Comparison of ENCODE assay signal across 8 cellular contexts in the genomic region with DNA sequence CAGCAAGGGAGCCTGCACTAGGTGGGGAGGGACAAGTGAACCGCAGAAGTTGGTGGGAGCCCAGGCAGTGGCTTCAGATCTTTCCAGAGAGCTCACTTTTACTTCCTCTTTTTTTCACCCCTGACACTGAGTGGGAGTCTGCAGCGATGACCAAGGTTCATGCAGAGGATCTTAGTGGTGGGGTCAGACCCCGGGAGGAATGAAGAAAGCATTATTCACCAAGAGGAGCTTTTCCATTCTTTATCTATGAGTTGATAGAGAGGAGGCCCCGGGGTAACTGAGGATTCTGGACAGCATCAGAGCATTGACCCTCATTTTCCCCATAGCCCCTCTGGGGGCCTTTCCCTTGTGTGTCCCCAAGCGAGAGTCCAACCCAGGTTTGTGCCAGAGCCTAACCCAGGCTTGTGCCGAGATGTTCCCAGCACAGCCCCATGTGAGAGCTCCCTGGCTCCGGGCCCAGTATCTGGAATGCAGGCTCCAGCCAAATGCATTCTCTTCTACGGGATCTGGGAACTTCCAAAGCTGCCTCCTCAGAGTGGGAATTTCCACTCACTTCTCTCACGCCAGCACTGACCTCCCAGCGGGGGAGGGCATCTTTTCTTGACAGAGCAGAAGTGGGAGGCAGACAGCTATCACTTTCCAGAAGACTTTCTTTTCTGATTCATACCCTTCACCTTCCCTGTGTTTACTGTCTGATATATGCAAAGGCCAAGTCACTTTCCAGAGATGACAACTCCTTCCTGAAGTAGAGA. TPM values are rescaled to one million over a fixed set of nuclear protein-coding genes. Genes with fewer than 3 reads are reported as not detected.
DNase-seq lines count a peak whose midpoint lies in the region; ATAC-seq and TF ChIP-seq lines count a peak whose summit lies in the region.

No MANE protein-coding gene starts in this region.

- no peaks in the 10 kb centered on the region for H3K9me3 ChIP-seq in mammary epithelial cell (replicated peaks; ENCODE audit: insufficient read depth, low read length)
- H3K9me3 ChIP-seq in left ventricle myocardium inferior (replicated peaks) = no peaks in the 10 kb centered on the region
- no peaks in the 10 kb centered on the region for H3K9me3 ChIP-seq in sigmoid colon

- TF ChIP-seq EP300 in sigmoid colon (IDR thresholded peaks at IDR 0.05) = peak in 3 of 4 donors; percentile 18 to 93 (median 69)

- TF ChIP-seq POLR2A in sigmoid colon (IDR thresholded peaks at IDR 0.05) = no peak

- H3K4me1 ChIP-seq in mammary epithelial cell (ENCODE audit: insufficient read depth, low read length) = no peaks in the 10 kb centered on the region
- peaks cover 94% of the 10 kb centered on the region for H3K4me1 ChIP-seq in left ventricle myocardium inferior
- peaks cover 0 to 96% (median 86%) of the 10 kb centered on the region in 4 donors for H3K4me1 ChIP-seq in sigmoid colon

- no peak overlapping the region for H3K4me3 Mint-ChIP-seq in MCF 10A (ENCODE audit: unreplicated experiment)
- no peak overlapping the region for H3K4me3 Mint-ChIP-seq in activated T-helper 17 cell treated with anti-CD3 and anti-CD28 coated beads, Interleukin-2, amount 50 U/mL, for 72 hours

- no peak for TF ChIP-seq CTCF in MCF 10A (IDR thresholded peaks at IDR 0.05; ENCODE audit: unreplicated experiment)
- TF ChIP-seq CTCF in mammary epithelial cell (conservative IDR thresholded peaks at IDR 0.05 in 1 of 2, IDR thresholded peaks at IDR 0.05 in 1 of 2; ENCODE audit: extremely low read depth in 1 of 2, insufficient read depth in 1 of 2, low read depth in 1 of 2, low read length in 2 of 2) = no peak
- TF ChIP-seq CTCF in left ventricle myocardium inferior (IDR thresholded peaks at IDR 0.05; ENCODE audit: borderline replicate concordance) = no peak
- no peak for TF ChIP-seq CTCF in sigmoid colon (IDR thresholded peaks at IDR 0.05)

- no peak overlapping the region for H2AFZ ChIP-seq in mammary epithelial cell (ENCODE audit: low read depth, low read length)

- H3K9me3 Mint-ChIP-seq in MCF 10A (ENCODE audit: unreplicated experiment) = no peaks in the 10 kb centered on the region
- no peaks in the 10 kb centered on the region for H3K9me3 Mint-ChIP-seq in activated T-helper 17 cell treated with anti-CD3 and anti-CD28 coated beads, Interleukin-2, amount 50 U/mL, for 72 hours

- no peaks in the 10 kb centered on the region for H3K36me3 Mint-ChIP-seq in MCF 10A (ENCODE audit: insufficient read depth, unreplicated experiment)
- no peaks in the 10 kb centered on the region for H3K36me3 Mint-ChIP-seq in activated T-helper 17 cell treated with anti-CD3 and anti-CD28 coated beads, Interleukin-2, amount 50 U/mL, for 72 hours (ENCODE audit: low read depth)

- no peak overlapping the region for H3K4me2 ChIP-seq in mammary epithelial cell (ENCODE audit: insufficient read depth, low read depth, low read length)

- peaks cover 34% of the 10 kb centered on the region for H3K4me1 Mint-ChIP-seq in MCF 10A (ENCODE audit: insufficient read depth, unreplicated experiment)
- H3K4me1 Mint-ChIP-seq in activated T-helper 17 cell treated with anti-CD3 and anti-CD28 coated beads, Interleukin-2, amount 50 U/mL, for 72 hours = peaks cover 4% of the 10 kb centered on the region

- H3K36me3 ChIP-seq in mammary epithelial cell (ENCODE audit: insufficient read depth, low read length) (no peaks in the 10 kb centered on the region), left ventricle myocardium inferior (peaks cover 4% of the 10 kb centered on the region), sigmoid colon (no peaks in the 10 kb centered on the region)

- ATAC-seq in activated T-helper 17 cell treated with anti-CD3 and anti-CD28 coated beads, Interleukin-2, amount 50 U/mL, for 72 hours (replicated peaks) = peak; percentile 52
- ATAC-seq in HG02798 (IDR thresholded peaks at IDR 0.05; ENCODE audit: poor library complexity, unreplicated experiment) = no peak
- no peak for ATAC-seq in HG02623 (IDR thresholded peaks at IDR 0.05; ENCODE audit: unreplicated experiment)
- ATAC-seq in GM21723 (IDR thresholded peaks at IDR 0.05; ENCODE audit: unreplicated experiment) = no peak

- no peaks in the 10 kb centered on the region for H3K27me3 Mint-ChIP-seq in MCF 10A (ENCODE audit: insufficient read depth, unreplicated experiment)
- H3K27me3 Mint-ChIP-seq in activated T-helper 17 cell treated with anti-CD3 and anti-CD28 coated beads, Interleukin-2, amount 50 U/mL, for 72 hours = peaks cover 51% of the 10 kb centered on the region

- CTCF ChIA-PET in MCF 10A (lab: Yijun Ruan, JAX) = interaction anchor here (0.7 to 2.9 kb wide), 4 partner anchors 18 to 1547 kb away, joined by 3 to 10 read pairs (median 6); partner anchors contain the start of gene CCL7
- CTCF ChIA-PET in mammary epithelial cell (lab: Charles Lee; ENCODE audit: low non-redundant PET) = no interaction called here

- POLR2A ChIA-PET in MCF 10A (lab: Yijun Ruan, JAX) = interaction anchor here (0.8 kb wide), 1 partner anchor 17 kb away, joined by 3 read pairs; no protein-coding TSS in a partner anchor

- in situ Hi-C loops in mammary epithelial cell (cut with MboI; ENCODE audit: low sequenced_read_pairs in 2 of 2) = no loop called here

- intact Hi-C loops in MCF 10A (cut with micrococcal nuclease) (no loop called here), mammary epithelial cell (cut with micrococcal nuclease) (no loop called here), left ventricle myocardium inferior (cut with micrococcal nuclease) (no loop called here), sigmoid colon (cut with DNase I) (loop anchor here (5.0 kb wide), 1 partner anchor 50 kb away; no protein-coding TSS in a partner anchor)

- DNase-seq in MCF 10A (ENCODE audit: unreplicated experiment) (no peak), mammary epithelial cell (no peak), left ventricle myocardium inferior (peak; percentile 98), sigmoid colon (peak; percentile 98)

- no peak overlapping the region for H3K27ac ChIP-seq in mammary epithelial cell (ENCODE audit: insufficient read depth, low read depth, low read length)
- H3K27ac ChIP-seq in left ventricle myocardium inferior (replicated peaks) = peak overlapping the region; percentile 91
- peak overlapping the region; percentile 80 to 92 (median 84) for H3K27ac ChIP-seq in sigmoid colon

- BruUV-seq in MCF 10A (replicated peaks; lab: Mats Ljungman, UMichigan) (no TSS peak), mammary epithelial cell (replicated peaks; lab: Mats Ljungman, UMichigan) (no TSS peak)

- H3K27ac Mint-ChIP-seq in MCF 10A (ENCODE audit: low read depth, unreplicated experiment) = peak overlapping the region; percentile 74
- no peak overlapping the region for H3K27ac Mint-ChIP-seq in activated T-helper 17 cell treated with anti-CD3 and anti-CD28 coated beads, Interleukin-2, amount 50 U/mL, for 72 hours

- no peaks in the 10 kb centered on the region for H3K79me2 ChIP-seq in mammary epithelial cell (ENCODE audit: insufficient read depth, low read length)

- no peaks in the 10 kb centered on the region for H3K27me3 ChIP-seq in mammary epithelial cell (ENCODE audit: insufficient read depth, low read length)
- no peaks in the 10 kb centered on the region for H3K27me3 ChIP-seq in left ventricle myocardium inferior (ENCODE audit: low read depth)
- H3K27me3 ChIP-seq in sigmoid colon = no peaks in the 10 kb centered on the region

- H3K4me3 ChIP-seq in mammary epithelial cell (replicated peaks in 1 of 3; ENCODE audit: insufficient read depth in 1 of 3, low read depth in 2 of 3, low read length in 3 of 3) (no peak overlapping the region), left ventricle myocardium inferior (no peak overlapping the region), sigmoid colon (no peak overlapping the region)

- WGBS in mammary epithelial cell (ENCODE audit: low coverage, missing lambda C conversion rate) = 9% methylated on average over 9 of the region's 10 CpGs
- 41 to 46% methylated on average over 10 of the region's 10 CpGs for WGBS in sigmoid colon, 2 donors

- no peak overlapping the region for H3K9ac ChIP-seq in mammary epithelial cell (ENCODE audit: insufficient read depth, low read length)

- no peaks in the 10 kb centered on the region for H4K20me1 ChIP-seq in mammary epithelial cell (ENCODE audit: insufficient read depth, low read length)

- dilution Hi-C loops in mammary epithelial cell (cut with HindIII; ENCODE audit: low sequenced_read_pairs) = no loop called here

RNA-seq across cellular contexts. Expression of gene CCL2, which starts 2.8 kb away (rescaled TPM):
- 0.59 and 1.0 TPM in 2 replicates for total RNA-seq in MCF 10A (2022)
- 1 to 10 TPM in 1 of 2 donors, not detected in 1; 3.3 TPM for total RNA-seq in mammary epithelial cell
- not detected for polyA plus RNA-seq in mammary epithelial cell
- not detected for polyA minus RNA-seq in mammary epithelial cell
- total RNA-seq in activated T-helper 17 cell treated with anti-CD3 and anti-CD28 coated beads, Interleukin-2, amount 50 U/mL, for 72 hours = not detected
- 24.3 TPM for total RNA-seq in left ventricle myocardium inferior
- total RNA-seq in sigmoid colon = 100 to 1,000 TPM in 1 of 4 donors, 10 to 100 TPM in 3; 27.6 to 862 (median 38.6) TPM
- 10 to 100 TPM; 24.3 to 50.5 (median 37.6) TPM for polyA plus RNA-seq in sigmoid colon

RNA-seq across cellular contexts. Expression of gene CCL7, which starts 17.7 kb away (rescaled TPM):
- total RNA-seq in MCF 10A (2022) (not detected in 2 replicates), mammary epithelial cell (not detected), left ventricle myocardium inferior (not detected), sigmoid colon (not detected)
- polyA plus RNA-seq in mammary epithelial cell (not detected), sigmoid colon (under 1 TPM in 1 of 3 donors, not detected in 2; 0.13 TPM)
- not detected for polyA minus RNA-seq in mammary epithelial cell
- total RNA-seq in activated T-helper 17 cell treated with anti-CD3 and anti-CD28 coated beads, Interleukin-2, amount 50 U/mL, for 72 hours = not detected

RNA-seq across cellular contexts. Expression of gene CCL11, which starts 33.2 kb away (rescaled TPM):
- total RNA-seq in MCF 10A (2022) (not detected in 2 replicates), mammary epithelial cell (not detected), left ventricle myocardium inferior (3.8 TPM), sigmoid colon (10 to 100 TPM in 3 of 4 donors, 1 to 10 TPM in 1; 9.9 to 62.6 (median 46.0) TPM)
- polyA plus RNA-seq in mammary epithelial cell (not detected), sigmoid colon (10 to 100 TPM in 1 of 3 donors, 1 to 10 TPM in 2; 3.0 to 24.6 (median 5.6) TPM)
- not detected for polyA minus RNA-seq in mammary epithelial cell
- total RNA-seq in activated T-helper 17 cell treated with anti-CD3 and anti-CD28 coated beads, Interleukin-2, amount 50 U/mL, for 72 hours = not detected

Comparison
In these comparisons a context has a peak if more than half of its experiments do, and no peak if none do; other contexts are left out.
1. DNase-seq: peak in left ventricle myocardium inferior (single experiment) and sigmoid colon (single experiment); none in MCF 10A (single experiment) and mammary epithelial cell (single experiment).